Comparison of ENCODE assay signal across 9 cellular contexts in genomic region chr21:17454315-17455027, GRCh38. TPM values are rescaled to one million over a fixed set of nuclear protein-coding genes. Genes with fewer than 3 reads are reported as not detected.
DNase-seq lines count a peak whose midpoint lies in the region; ATAC-seq and TF ChIP-seq lines count a peak whose summit lies in the region.
"Had no signal": no experiment of that assay in that cellular context is flagged by ENCODE, and none has a peak within 500 bp of the region (broad histone marks: within the 10 kb centered on the region; RNA-seq: fewer than 3 reads in every experiment).

No MANE protein-coding gene starts in this region.

- no peaks in the 10 kb centered on the region for H3K36me3 ChIP-seq in psoas muscle (ENCODE audit: insufficient read depth in 1 of 2, low read depth in 1 of 2)

- TF ChIP-seq CTCF in psoas muscle (IDR thresholded peaks at IDR 0.05): no peak
- no peak for TF ChIP-seq CTCF in GM13977 (IDR thresholded peaks at IDR 0.05; ENCODE audit: extremely low read depth, insufficient read depth, missing control alignments)
- no peak for TF ChIP-seq CTCF in osteocyte (IDR thresholded peaks at IDR 0.05)

- H3K4me1 ChIP-seq in psoas muscle: no peaks in the 10 kb centered on the region

- no peaks in the 10 kb centered on the region for H3K9me3 ChIP-seq in psoas muscle

- no peak overlapping the region for H3K27ac ChIP-seq in psoas muscle
- H3K27ac ChIP-seq: KMS-11 had no signal

- intact Hi-C loops in psoas muscle (cut with DNase I): no loop called here

- in situ Hi-C loops in Caki2 (cut with HindIII; ENCODE audit: low pct_unique_long_range_greater_than_20kb, low sequenced_read_pairs): no loop called here
- in situ Hi-C loops in GM13977 (cut with MboI; ENCODE audit: low pct_unique_long_range_greater_than_20kb, low sequenced_read_pairs, unreplicated experiment): no loop called here

- no peaks in the 10 kb centered on the region for H3K9me3 Mint-ChIP-seq in activated T-cell treated with anti-CD3 and anti-CD28 coated beads, Interleukin-2, amount 50 U/mL, for 24 hours
- H3K9me3 Mint-ChIP-seq in osteocyte (ENCODE audit: unreplicated experiment): no peaks in the 10 kb centered on the region

- ATAC-seq in psoas muscle: peak in 3 of 4 donors; percentile 47 to 71 (median 54)

- H3K36me3 Mint-ChIP-seq in activated T-cell treated with anti-CD3 and anti-CD28 coated beads, Interleukin-2, amount 50 U/mL, for 24 hours (ENCODE audit: low read depth): no peaks in the 10 kb centered on the region
- H3K36me3 Mint-ChIP-seq in osteocyte (ENCODE audit: unreplicated experiment): no peaks in the 10 kb centered on the region

- WGBS in psoas muscle, 3 donors: 6 to 7% (median 7%) methylated on average over 24 of the region's 24 CpGs

- H3K27ac Mint-ChIP-seq in activated T-cell treated with anti-CD3 and anti-CD28 coated beads, Interleukin-2, amount 50 U/mL, for 24 hours: peak overlapping the region; percentile 94
- H3K27ac Mint-ChIP-seq in osteocyte (ENCODE audit: unreplicated experiment): no peak overlapping the region

- H3K4me3 Mint-ChIP-seq in activated T-cell treated with anti-CD3 and anti-CD28 coated beads, Interleukin-2, amount 50 U/mL, for 24 hours: peak overlapping the region; percentile 64
- no peak overlapping the region for H3K4me3 Mint-ChIP-seq in osteocyte (ENCODE audit: unreplicated experiment)

- H3K4me3 ChIP-seq in psoas muscle: no peak overlapping the region

- H3K27me3 ChIP-seq in psoas muscle (ENCODE audit: insufficient read depth in 3 of 3, low read length in 2 of 3): no peaks in the 10 kb centered on the region

- peaks cover 15% of the 10 kb centered on the region for H3K27me3 Mint-ChIP-seq in activated T-cell treated with anti-CD3 and anti-CD28 coated beads, Interleukin-2, amount 50 U/mL, for 24 hours
- H3K27me3 Mint-ChIP-seq in osteocyte (ENCODE audit: unreplicated experiment): no peaks in the 10 kb centered on the region

- peaks cover 8% of the 10 kb centered on the region for H3K4me1 Mint-ChIP-seq in activated T-cell treated with anti-CD3 and anti-CD28 coated beads, Interleukin-2, amount 50 U/mL, for 24 hours (ENCODE audit: low read depth)
- H3K4me1 Mint-ChIP-seq in osteocyte (ENCODE audit: unreplicated experiment): no peaks in the 10 kb centered on the region

- DNase-seq in Caki2 (ENCODE audit: low read depth) (peak; percentile 97), HCEC 1CT (peak; percentile 63), NCI-H524 (lab: John Stamatoyannopoulos, UW) (peak; percentile 96 to 97), foreskin melanocyte (peak; percentile 84), psoas muscle (peak; percentile 40 to 56), GM13977 (ENCODE audit: low spot score) (no peak), osteocyte (ENCODE audit: extremely low spot score, unreplicated experiment) (no peak)
- DNase-seq in activated T-cell treated with anti-CD3 and anti-CD28 coated beads, Interleukin-2, amount 50 U/mL, for 24 hours: peak; percentile 72

RNA-seq across cellular contexts. Expression of gene CXADR, which starts 58.4 kb away (rescaled TPM):
- 5.3 and 11.5 TPM in 2 replicates for total RNA-seq in Caki2 (2014; rRNA removed; shearing (Covaris generic); ENCODE audit: low replicate concordance)
- under 1 TPM; 0.02 to 0.62 (median 0.12) TPM for total RNA-seq in psoas muscle
- polyA plus RNA-seq in psoas muscle: under 1 TPM; 0.01 to 0.06 (median 0.04) TPM
- total RNA-seq in osteocyte: 0.05 and 0.11 TPM in 2 replicates

Comparison
In these comparisons a context has a peak if more than half of its experiments do, and no peak if none do; other contexts are left out.
1. DNase-seq: peak in Caki2 (single experiment), HCEC 1CT (single experiment), NCI-H524 (2 of 2), activated T-cell treated with anti-CD3 and anti-CD28 coated beads, Interleukin-2, amount 50 U/mL, for 24 hours (single experiment), foreskin melanocyte (single experiment) and psoas muscle (2 of 2); none in GM13977 (single experiment) and osteocyte (single experiment).